In genomic region chr19:16106121-16106520, GRCh38 we compare ENCODE assay signal across 8 cellular contexts. TPM values are rescaled to one million over a fixed set of nuclear protein-coding genes. Genes with fewer than 3 reads are reported as not detected.
DNase-seq lines count a peak whose midpoint lies in the region; ATAC-seq and TF ChIP-seq lines count a peak whose summit lies in the region.
"Had no signal": no experiment of that assay in that cellular context is flagged by ENCODE, and none has a peak within 500 bp of the region (broad histone marks: within the 10 kb centered on the region; RNA-seq: fewer than 3 reads in every experiment).

No MANE protein-coding gene starts in this region.

- DNase-seq in H4 (ENCODE audit: low spot score), result peak; percentile 53
- no peak for DNase-seq in PC-3
- peak; percentile 67 for DNase-seq in epidermal melanocyte (ENCODE audit: insufficient read length, low spot score)
- DNase-seq in renal cortical epithelial cell (ENCODE audit: low read depth), result peak; percentile 66
- no peak for DNase-seq in DMS79 treated with DMSO at 0.1 percent for 48 hours (lab: John Stamatoyannopoulos, UW)
- no peak for DNase-seq in SIG-M5 treated with dmso at 0.1 percent for 504 hours (lab: John Stamatoyannopoulos, UW; ENCODE audit: unreplicated experiment)
- DNase-seq: amniotic stem cell had no signal

- BruUV-seq in PC-3 (replicated peaks; lab: Mats Ljungman, UMichigan), result no TSS peak

- H3K27ac ChIP-seq in PC-3 (ENCODE audit: low read length), result no peak overlapping the region

- no peak overlapping the region for H3K4me2 ChIP-seq in PC-3 (ENCODE audit: low read length)

- no peak for TF ChIP-seq CTCF in PC-3 (conservative IDR thresholded peaks at IDR 0.05; ENCODE audit: low read depth, low read length)

- no peak overlapping the region for H2AFZ ChIP-seq in PC-3 (ENCODE audit: low read length)

- no peaks in the 10 kb centered on the region for H3F3A ChIP-seq in PC-3 (ENCODE audit: low read length, unreplicated experiment)

- no peaks in the 10 kb centered on the region for H3K27me3 ChIP-seq in PC-3 (ENCODE audit: low read length)

- H3K4me1 ChIP-seq in PC-3 (ENCODE audit: insufficient read depth, low read length), result no peaks in the 10 kb centered on the region

- intact Hi-C loops in PC-3 (cut with micrococcal nuclease), result no loop called here

- POLR2A ChIA-PET in PC-3 (lab: Charles Lee; ENCODE audit: unreplicated experiment), result no interaction called here

- H3K9me3 ChIP-seq in PC-3 (ENCODE audit: low read length), result no peaks in the 10 kb centered on the region

- H4K20me1 ChIP-seq in PC-3 (ENCODE audit: low read length), result no peaks in the 10 kb centered on the region

- CTCF ChIA-PET in PC-3 (lab: Charles Lee), result no interaction called here

- no peaks in the 10 kb centered on the region for H3K9me2 ChIP-seq in PC-3 (replicated peaks; ENCODE audit: low read length)

- no peak overlapping the region for H3K9ac ChIP-seq in PC-3 (ENCODE audit: low read length)

- ATAC-seq in PC-3 (peak; percentile 68), GM21529 (IDR thresholded peaks at IDR 0.05; ENCODE audit: unreplicated experiment) (no peak)

- no peaks in the 10 kb centered on the region for H3K79me2 ChIP-seq in PC-3 (ENCODE audit: low read length)

- no peak overlapping the region for H3K4me3 ChIP-seq in PC-3 (ENCODE audit: low read length)

- H3K36me3 ChIP-seq in PC-3 (ENCODE audit: low read depth, low read length), result peaks cover 16% of the 10 kb centered on the region

RNA-seq across cellular contexts. Expression of gene RAB8A, which starts 5.6 kb away (rescaled TPM):
- total RNA-seq in H4 (2014; rRNA removed; shearing (Covaris generic)), result 134 and 136 TPM in 2 replicates
- total RNA-seq in PC-3 (2014; rRNA removed), result 65.7 and 94.5 TPM in 2 replicates
- 72.4 and 82.0 TPM in 2 replicates for total RNA-seq in renal cortical epithelial cell

RNA-seq across cellular contexts. Expression of gene TPM4, which starts 29.8 kb away (rescaled TPM):
- total RNA-seq in H4 (2014; rRNA removed; shearing (Covaris generic)), result 975 and 1,019 TPM in 2 replicates
- total RNA-seq in PC-3 (2014; rRNA removed) (135 and 167 TPM in 2 replicates), renal cortical epithelial cell (607 and 845 TPM in 2 replicates)

RNA-seq across cellular contexts. Expression of gene HSH2D, which starts 37.4 kb away (rescaled TPM):
- total RNA-seq in H4 (2014; rRNA removed; shearing (Covaris generic)), result not detected in 2 replicates
- total RNA-seq in PC-3 (2014; rRNA removed), result 10.9 and 14.5 TPM in 2 replicates
- total RNA-seq in renal cortical epithelial cell, result 0.05 and 6.3 TPM in 2 replicates

Comparison
In these comparisons a context has a peak if more than half of its experiments do, and no peak if none do; other contexts are left out.
1. DNase-seq: peak in H4 (single experiment), epidermal melanocyte (single experiment) and renal cortical epithelial cell (single experiment); none in PC-3 (single experiment), DMS79 treated with DMSO at 0.1 percent for 48 hours (single experiment) and SIG-M5 treated with dmso at 0.1 percent for 504 hours (single experiment).